Comparison of ENCODE assay signal across 16 cellular contexts in genomic region chr4:139962130-139962684, GRCh38.
"Had no signal": no experiment of that assay in that cellular context is flagged by ENCODE, and none has a peak within 500 bp of the region (broad histone marks: within the 10 kb centered on the region; RNA-seq: fewer than 3 reads in every experiment).

No MANE protein-coding gene starts in this region.

- H3K9me3 Mint-ChIP-seq: activated naive CD4-positive, alpha-beta T cell treated with anti-CD3 and anti-CD28 coated beads, Interleukin-2, amount 50 U/mL, for 72 hours; endodermal cell; naive thymus-derived CD8-positive, alpha-beta T cell; stimulated activated naive B cell treated with anti-CD40 and anti-IgM and Interleukin-4, amounts not matched to agents 10 μg/mL and 1 μg/mL and 100 μg/mL, for 72 hours had no signal

- DNase-seq: activated CD4-positive, alpha-beta T cell treated with anti-CD3 and anti-CD28 coated beads, Interleukin-2, amount 50 U/mL, for 1 hour; activated effector memory CD4-positive, alpha-beta T cell treated with Interleukin-2 at 50 U/mL for 16 hours; activated T-cell treated with anti-CD3 and anti-CD28 coated beads, Interleukin-2, amount 50 U/mL, for 1 hour; amygdala; endodermal cell; erythroblast; hypothalamus; mucosa of descending colon; naive thymus-derived CD8-positive, alpha-beta T cell; psoas muscle; right lobe of liver; stimulated activated naive B cell treated with anti-CD40 and anti-IgM and Interleukin-4, amounts not matched to agents 10 μg/mL and 1 μg/mL and 100 μg/mL, for 72 hours; substantia nigra; T-helper 17 cell had no signal

- H3K36me3 Mint-ChIP-seq: activated naive CD4-positive, alpha-beta T cell treated with anti-CD3 and anti-CD28 coated beads, Interleukin-2, amount 50 U/mL, for 72 hours; naive thymus-derived CD8-positive, alpha-beta T cell; stimulated activated naive B cell treated with anti-CD40 and anti-IgM and Interleukin-4, amounts not matched to agents 10 μg/mL and 1 μg/mL and 100 μg/mL, for 72 hours had no signal

- H3K4me3 ChIP-seq: lung, mucosa of descending colon, psoas muscle, right lobe of liver had no signal

- H3K9me3 ChIP-seq: mucosa of descending colon, psoas muscle, right lobe of liver had no signal

- H3K27ac Mint-ChIP-seq: activated naive CD4-positive, alpha-beta T cell treated with anti-CD3 and anti-CD28 coated beads, Interleukin-2, amount 50 U/mL, for 72 hours; endodermal cell; naive thymus-derived CD8-positive, alpha-beta T cell; stimulated activated naive B cell treated with anti-CD40 and anti-IgM and Interleukin-4, amounts not matched to agents 10 μg/mL and 1 μg/mL and 100 μg/mL, for 72 hours; T-helper 17 cell had no signal

- H3K27me3 ChIP-seq: right lobe of liver had no signal

- H3K36me3 ChIP-seq: right lobe of liver had no signal

- H3K27ac ChIP-seq: psoas muscle, right lobe of liver had no signal

- H3K4me3 Mint-ChIP-seq: endodermal cell; naive thymus-derived CD8-positive, alpha-beta T cell; stimulated activated naive B cell treated with anti-CD40 and anti-IgM and Interleukin-4, amounts not matched to agents 10 μg/mL and 1 μg/mL and 100 μg/mL, for 72 hours; T-helper 17 cell had no signal

- ATAC-seq: activated naive CD4-positive, alpha-beta T cell treated with anti-CD3 and anti-CD28 coated beads, Interleukin-2, amount 50 U/mL, for 72 hours; mucosa of descending colon; naive thymus-derived CD8-positive, alpha-beta T cell; psoas muscle; stimulated activated naive B cell treated with anti-CD40 and anti-IgM and Interleukin-4, amounts not matched to agents 10 μg/mL and 1 μg/mL and 100 μg/mL, for 72 hours; T-helper 17 cell had no signal
